In genomic region chr11:66333896-66334604, GRCh38 we compare ENCODE assay signal across 1 cellular context.
TF ChIP-seq lines count a peak whose summit lies in the region.

No MANE protein-coding gene starts in this region.

TF ChIP-seq in K562, 482 proteins besides CTCF, POLR2A, EP300 and RAD21:
- TF ChIP-seq ARID3B (CRISPR knock-in tag; IDR thresholded peaks at IDR 0.05; ENCODE audit: borderline replicate concordance) (no peak), ZBTB33 (CRISPR knock-in tag; IDR thresholded peaks at IDR 0.05) (peak; percentile 46; the same call in 1 of the 2 replicates)
